14 cellular contexts compared by ENCODE assay signal in genomic region chr12:117058442-117059072, GRCh38. TPM values are rescaled to one million over a fixed set of nuclear protein-coding genes. Genes with fewer than 3 reads are reported as not detected.
DNase-seq lines count a peak whose midpoint lies in the region; ATAC-seq, FAIRE-seq and TF ChIP-seq lines count a peak whose summit lies in the region.
"Had no signal": no experiment of that assay in that cellular context is flagged by ENCODE, and none has a peak within 500 bp of the region (broad histone marks: within the 10 kb centered on the region; RNA-seq: fewer than 3 reads in every experiment).

No MANE protein-coding gene starts in this region.

- no peaks in the 10 kb centered on the region for H3K36me3 ChIP-seq in CD8-positive, alpha-beta memory T cell (ENCODE audit: insufficient read depth, low read length)
- peaks cover 38% of the 10 kb centered on the region; the same call in 1 of the 2 replicates for H3K36me3 ChIP-seq in Loucy (ENCODE audit: insufficient read depth, low read length)
- H3K36me3 ChIP-seq in SJCRH30 = no peaks in the 10 kb centered on the region

- H2AFZ ChIP-seq in Loucy (ENCODE audit: low read length) = no peak overlapping the region

- TF ChIP-seq RAD21 in A549 (conservative IDR thresholded peaks at IDR 0.05 in 1 of 2, IDR thresholded peaks at IDR 0.05 in 1 of 2) = no peak

- no peak overlapping the region for H3K4me3 Mint-ChIP-seq in CD8-positive, alpha-beta memory T cell
- H3K4me3 Mint-ChIP-seq in memory B cell = no peak overlapping the region
- H3K4me3 Mint-ChIP-seq: B cell had no signal

- H3K4me1 ChIP-seq in A549 (no peaks in the 10 kb centered on the region), Loucy (ENCODE audit: insufficient read depth, low read length, poor library complexity, severe bottlenecking) (peaks cover 47% of the 10 kb centered on the region), SJCRH30 (no peaks in the 10 kb centered on the region)
- peaks cover 13% of the 10 kb centered on the region for H3K4me1 ChIP-seq in CD8-positive, alpha-beta memory T cell (ENCODE audit: insufficient read depth, low read length)

- H3K9me3 Mint-ChIP-seq in CD8-positive, alpha-beta memory T cell = no peaks in the 10 kb centered on the region
- H3K9me3 Mint-ChIP-seq in memory B cell = no peaks in the 10 kb centered on the region

- peak overlapping the region in 6 of 8 donors; percentile 14 to 80 (median 31) for H3K27ac Mint-ChIP-seq in CD8-positive, alpha-beta memory T cell
- H3K27ac Mint-ChIP-seq in memory B cell = peak overlapping the region; percentile 76
- H3K27ac Mint-ChIP-seq: B cell had no signal

- no peak for ATAC-seq in A549
- ATAC-seq in memory B cell (ENCODE audit: low read depth) = no peak
- ATAC-seq: SK-N-SH treated with all-trans-retinoic acid at 6 μM for 48 hours had no signal

- no peak overlapping the region for H3K4me2 ChIP-seq in A549
- no peak overlapping the region for H3K4me2 ChIP-seq in Loucy (ENCODE audit: low read depth, low read length, poor library complexity, severe bottlenecking)

- H3K4me3 ChIP-seq in A549 (no peak overlapping the region), Loucy (ENCODE audit: low read length, poor library complexity, severe bottlenecking) (no peak overlapping the region), SJCRH30 (no peak overlapping the region)
- H3K4me3 ChIP-seq in CD8-positive, alpha-beta memory T cell (ENCODE audit: low read length) = no peak overlapping the region

- TF ChIP-seq EP300 in A549 (IDR thresholded peaks at IDR 0.05) = no peak

- 75% methylated on average over 3 of the region's 3 CpGs for WGBS in A549 (ENCODE audit: missing lambda C conversion rate)

- POLR2A ChIA-PET in A549 (lab: Yijun Ruan, JAX) = no interaction called here
- POLR2A ChIA-PET in CD8-positive, alpha-beta memory T cell (lab: Charles Lee) = no interaction called here

- TF ChIP-seq POLR2A in A549 (IDR thresholded peaks at IDR 0.05; ENCODE audit: low read length) = 0 out of 2 replicates have a peak, but pooled peaks have one; percentile 8

- H3K4me1 Mint-ChIP-seq in CD8-positive, alpha-beta memory T cell = peaks cover 16 to 25% (median 16%) of the 10 kb centered on the region in 3 donors
- H3K4me1 Mint-ChIP-seq in memory B cell = peaks cover 10% of the 10 kb centered on the region

- H3K9ac ChIP-seq in Loucy (ENCODE audit: low read depth, low read length, poor library complexity, severe bottlenecking) = peak overlapping the region; percentile 15

- H3K27me3 Mint-ChIP-seq in CD8-positive, alpha-beta memory T cell = no peaks in the 10 kb centered on the region
- H3K27me3 Mint-ChIP-seq in memory B cell = no peaks in the 10 kb centered on the region
- H3K27me3 Mint-ChIP-seq: B cell had no signal

- H3F3A ChIP-seq in Loucy (ENCODE audit: low read depth) = peaks cover 5% of the 10 kb centered on the region; the same call in 1 of the 2 replicates

- no peaks in the 10 kb centered on the region for H4K20me1 ChIP-seq in Loucy (ENCODE audit: insufficient read depth, low read length, poor library complexity, severe bottlenecking)

- CTCF ChIA-PET in A549 (lab: Yijun Ruan, JAX) = interaction anchor here (2.6 to 3.7 kb wide), 2 partner anchors 33 to 61 kb away, joined by 10 read pairs; no protein-coding TSS in a partner anchor
- CTCF ChIA-PET in CD8-positive, alpha-beta memory T cell (lab: Charles Lee) = interaction anchor here (1.7 kb wide), 1 partner anchor 33 kb away, joined by 6 read pairs; no protein-coding TSS in a partner anchor

- H3K27ac ChIP-seq in A549 = no peak overlapping the region
- no peak overlapping the region for H3K27ac ChIP-seq in CD8-positive, alpha-beta memory T cell (ENCODE audit: low read depth, low read length)
- no peak overlapping the region for H3K27ac ChIP-seq in SJCRH30

- H3K79me2 ChIP-seq in Loucy (ENCODE audit: insufficient read depth, low read length) = peaks cover 89% of the 10 kb centered on the region

- no peak for TF ChIP-seq CTCF in A549 (IDR thresholded peaks at IDR 0.05)
- no peak for TF ChIP-seq CTCF in Loucy (conservative IDR thresholded peaks at IDR 0.05; ENCODE audit: low read length)

- FAIRE-seq in A549 (lab: Jason Lieb, UNC) = no peak

- no peak for DNase-seq in A549 (ENCODE audit: low read depth in 1 of 2, low spot score in 1 of 2)
- no peak for DNase-seq in CD8-positive, alpha-beta memory T cell
- no peak for DNase-seq in memory B cell (ENCODE audit: low spot score in 2 of 2)
- DNase-seq in SJCRH30 = no peak
- no peak for DNase-seq in amygdala (lab: John Stamatoyannopoulos, UW)
- DNase-seq in activated gamma-delta T cell treated with Interleukin-2 at 50 U/mL for 16 hours = no peak
- DNase-seq: ACHN, HCEC 1CT, NCI-H1048, NCI-H446, NCI-H774 had no signal

- H3K36me3 Mint-ChIP-seq in CD8-positive, alpha-beta memory T cell = peaks cover 0 to 2% (median 0%) of the 10 kb centered on the region in 3 donors
- H3K36me3 Mint-ChIP-seq in memory B cell = no peaks in the 10 kb centered on the region

- H3K9me2 ChIP-seq in Loucy (replicated peaks; ENCODE audit: low read depth, low read length) = no peaks in the 10 kb centered on the region

- H3K9me3 ChIP-seq in A549 (no peaks in the 10 kb centered on the region), Loucy (ENCODE audit: insufficient read depth, low read depth, low read length) (no peaks in the 10 kb centered on the region), SJCRH30 (replicated peaks) (no peaks in the 10 kb centered on the region)
- H3K9me3 ChIP-seq in CD8-positive, alpha-beta memory T cell (ENCODE audit: low read length) = no peaks in the 10 kb centered on the region

- no peaks in the 10 kb centered on the region for H3K27me3 ChIP-seq in CD8-positive, alpha-beta memory T cell (ENCODE audit: insufficient read depth, low read length, poor library complexity, severe bottlenecking)
- no peaks in the 10 kb centered on the region for H3K27me3 ChIP-seq in Loucy (ENCODE audit: insufficient read depth, low read length, poor library complexity, severe bottlenecking)
- peaks cover 2% of the 10 kb centered on the region; the same call in 1 of the 2 replicates for H3K27me3 ChIP-seq in SJCRH30

TF ChIP-seq in A549, 52 proteins besides CTCF, POLR2A, EP300 and RAD21:
- no peak for TF ChIP-seq ELK1 (IDR thresholded peaks at IDR 0.05; ENCODE audit: low read depth, low read length)
- TF ChIP-seq HOXB5 (CRISPR knock-in tag; IDR thresholded peaks at IDR 0.05) = no peak
- no peak for TF ChIP-seq REST (IDR thresholded peaks at IDR 0.05)
- no peak for TF ChIP-seq MAFK (IDR thresholded peaks at IDR 0.05; ENCODE audit: partially characterized antibody)
- TF ChIP-seq HDAC2 (IDR thresholded peaks at IDR 0.05) = no peak
- TF ChIP-seq ZFP36 (IDR thresholded peaks at IDR 0.05; ENCODE audit: borderline replicate concordance, partially characterized antibody) = no peak

RNA-seq across cellular contexts. Expression of gene TESC, which starts 40.7 kb away (rescaled TPM):
- 94.2 and 97.8 TPM in 2 replicates for polyA plus RNA-seq in A549 (2011; rRNA removed)
- 189 and 215 TPM in 2 replicates for polyA plus RNA-seq in A549 (2012; cell fraction: cytosol; rRNA removed)
- 123 and 143 TPM in 2 replicates for polyA plus RNA-seq in A549 (2012; cell fraction: nucleus; rRNA removed)
- polyA plus RNA-seq in A549 (2017; fragmentation: RNase III; extraction: RNeasy Plus Mini Kit Qiagen cat#74134 plus additional on column Dnase treatment) = 93.4 to 104 TPM (median 97.5 TPM) in 3 replicates
- polyA minus RNA-seq in A549 (2011; rRNA and poly(A)+ RNA removed) = 60.9 and 63.7 TPM in 2 replicates
- total RNA-seq in CD8-positive, alpha-beta memory T cell = 10 to 100 TPM; 32.3 to 32.6 TPM
- polyA plus RNA-seq in CD8-positive, alpha-beta memory T cell = 22.8 TPM
- total RNA-seq in SJCRH30 (2014; rRNA removed; shearing (Covaris generic)) = 0.10 and 0.61 TPM in 2 replicates

Comparison
In these comparisons a context has a peak if more than half of its experiments do, and no peak if none do; other contexts are left out.
1. RNA of gene TESC, which starts 40.7 kb away (total RNA-seq): 32.3 to 32.6 TPM in CD8-positive, alpha-beta memory T cell; 0.10 to 0.61 TPM in SJCRH30; every median in the first group is over 10 times any median in the second.